Comparison of ENCODE assay signal across 10 cellular contexts in genomic region chr14:35335388-35336092, GRCh38. TPM values are rescaled to one million over a fixed set of nuclear protein-coding genes. Genes with fewer than 3 reads are reported as not detected.
A peak's percentile ranks its signal among the peaks of the same experiment; 100 is the strongest.
DNase-seq lines count a peak whose midpoint lies in the region; ATAC-seq and TF ChIP-seq lines count a peak whose summit lies in the region.
"Had no signal": no experiment of that assay in that cellular context is flagged by ENCODE, and none has a peak within 500 bp of the region (broad histone marks: within the 10 kb centered on the region; RNA-seq: fewer than 3 reads in every experiment).

No MANE protein-coding gene starts in this region.

- DNase-seq in NCI-H82 (lab: John Stamatoyannopoulos, UW) (peak; percentile 21), NCI-H82 treated with DMSO at 0.1 percent for 48 hours (lab: John Stamatoyannopoulos, UW; ENCODE audit: unreplicated experiment) (no peak), caudate nucleus (lab: John Stamatoyannopoulos, UW) (no peak), right lobe of liver (peak in 2 of 3 donors; percentile 73 to 77), testis (peak; percentile 58), putamen (ENCODE audit: low spot score) (no peak), NCI-H345 (lab: John Stamatoyannopoulos, UW) (no peak)
- DNase-seq: NCI-H1694 had no signal

- no peak for TF ChIP-seq CTCF in right lobe of liver (IDR thresholded peaks at IDR 0.05)
- TF ChIP-seq CTCF in testis (IDR thresholded peaks at IDR 0.05), result no peak

- H3K27ac ChIP-seq in caudate nucleus (ENCODE audit: low read depth, low read length), result peak overlapping the region; percentile 60
- H3K27ac ChIP-seq in right lobe of liver, result peak overlapping the region; percentile 72 to 98 (median 96)
- peak overlapping the region; percentile 81 to 91 for H3K27ac ChIP-seq in testis

- no peaks in the 10 kb centered on the region for H3K36me3 ChIP-seq in right lobe of liver
- no peaks in the 10 kb centered on the region for H3K36me3 ChIP-seq in testis (ENCODE audit: low read depth, missing control alignments)
- H3K36me3 ChIP-seq: neutrophil had no signal

- no peak for TF ChIP-seq POLR2A in right lobe of liver (IDR thresholded peaks at IDR 0.05)
- TF ChIP-seq POLR2A in testis (IDR thresholded peaks at IDR 0.05), result no peak

- peaks cover 0 to 70% (median 32%) of the 10 kb centered on the region in 4 donors for H3K4me1 ChIP-seq in right lobe of liver
- peaks cover 73% of the 10 kb centered on the region for H3K4me1 ChIP-seq in testis

- H3K27me3 ChIP-seq in right lobe of liver (no peaks in the 10 kb centered on the region), testis (no peaks in the 10 kb centered on the region)
- H3K27me3 ChIP-seq: neutrophil had no signal

- H3K4me3 ChIP-seq in right lobe of liver, result no peak overlapping the region
- H3K4me3 ChIP-seq in testis, result no peak overlapping the region

- intact Hi-C loops in right lobe of liver (cut with DNase I), result loop anchor here (5.0 kb wide), 1 partner anchor 67 kb away; the partner anchor contains the start of gene NFKBIA (in 2 of the 2)
- intact Hi-C loops in testis (cut with DNase I; ENCODE audit: low total_unique reads), result loop anchor here (1.0 kb wide), 1 partner anchor 69 kb away; the partner anchor contains the start of gene NFKBIA

- ATAC-seq in right lobe of liver (peak in 2 of 4 donors; percentile 1 to 5), GM21367 (IDR thresholded peaks at IDR 0.05; ENCODE audit: unreplicated experiment) (no peak)

- H3K9me3 ChIP-seq in right lobe of liver, result no peaks in the 10 kb centered on the region
- H3K9me3 ChIP-seq in testis, result no peaks in the 10 kb centered on the region
- H3K9me3 ChIP-seq: neutrophil had no signal

- 35% methylated on average over 7 of the region's 13 CpGs for WGBS in right lobe of liver (ENCODE audit: insufficient coverage, low coverage, low lambda C conversion rate, missing lambda C conversion rate)
- WGBS in testis, 2 donors, result 72 to 79% methylated on average over 13 of the region's 13 CpGs

RNA-seq across cellular contexts. Expression of gene PSMA6, which starts 43.4 kb away (rescaled TPM):
- total RNA-seq in right lobe of liver (100 to 1,000 TPM in 1 of 6 experiments, 10 to 100 TPM in 5; 66.9 to 122 (median 81.1) TPM), testis (100 to 1,000 TPM; 147 to 257 TPM)
- 461 TPM for polyA plus RNA-seq in testis (ENCODE audit: insufficient read depth, low read depth, low replicate concordance)

Comparison
In these comparisons a context has a peak if more than half of its experiments do, and no peak if none do; other contexts are left out.
1. DNase-seq: peak in NCI-H82 (single experiment), right lobe of liver (2 of 3) and testis (single experiment); none in NCI-H82 treated with DMSO at 0.1 percent for 48 hours (single experiment), caudate nucleus (0 of 61), putamen (single experiment) and NCI-H345 (single experiment).
2. Peak in every context shown above with its lines, with median percentiles within 50 percentile points of each other: H3K27ac ChIP-seq.